23 cellular contexts compared by ENCODE assay signal in the genomic region with DNA sequence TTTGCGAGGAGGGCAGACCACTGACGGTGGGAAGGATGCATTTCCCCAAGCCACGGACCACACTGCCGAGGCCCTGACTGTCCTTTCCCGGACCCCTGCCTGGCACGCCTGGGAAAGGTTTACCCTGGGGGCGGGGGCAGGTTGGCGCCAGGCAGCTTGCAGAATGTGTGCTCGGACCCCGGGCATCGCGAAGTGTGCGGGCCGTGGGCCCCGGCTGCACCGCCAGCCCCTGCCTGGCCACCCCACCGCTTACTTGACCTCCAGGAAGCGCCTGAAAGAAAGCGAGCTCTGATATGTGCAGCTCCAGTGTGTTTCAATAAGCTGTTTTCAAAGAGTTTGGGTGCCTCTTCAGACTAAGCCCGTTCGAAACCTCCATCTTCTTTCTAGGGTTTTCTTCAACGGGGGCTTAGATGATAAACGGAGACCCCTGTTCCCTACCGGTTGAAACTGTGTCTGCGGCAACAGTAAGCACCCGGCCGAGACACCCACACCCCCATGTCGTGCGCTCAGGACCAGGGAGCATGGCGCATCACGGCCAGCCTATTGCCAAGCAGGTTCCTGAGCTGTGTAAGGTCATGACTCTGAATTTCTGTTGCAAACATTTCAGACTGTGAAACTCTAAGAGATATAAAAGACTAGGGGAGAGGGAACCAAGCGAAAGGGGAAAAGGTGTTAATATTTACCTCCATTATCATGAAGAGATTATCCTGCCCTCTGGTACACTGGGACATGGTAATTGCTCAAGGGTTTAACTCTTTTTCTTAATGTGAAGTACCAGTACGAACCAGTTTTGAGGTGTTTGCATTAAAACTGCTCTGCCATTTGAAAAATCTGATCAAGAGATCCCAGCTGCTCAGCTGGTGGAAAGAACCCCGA.
A peak's percentile ranks its signal among the peaks of the same experiment; 100 is the strongest.
DNase-seq lines count a peak whose midpoint lies in the region; ATAC-seq and TF ChIP-seq lines count a peak whose summit lies in the region.
"Had no signal": no experiment of that assay in that cellular context is flagged by ENCODE, and none has a peak within 500 bp of the region (broad histone marks: within the 10 kb centered on the region; RNA-seq: fewer than 3 reads in every experiment).

No MANE protein-coding gene starts in this region.

- no peak overlapping the region for H2AFZ ChIP-seq in fibroblast of lung (ENCODE audit: low read length)

- CTCF ChIA-PET in AG04450 (lab: Charles Lee) = no interaction called here

- H3K4me1 ChIP-seq in fibroblast of lung (ENCODE audit: control insufficient read depth, extremely low read depth, insufficient read depth, low read length) = peaks cover 10% of the 10 kb centered on the region
- no peaks in the 10 kb centered on the region for H3K4me1 ChIP-seq in muscle layer of duodenum (ENCODE audit: control insufficient read depth in 1 of 2, insufficient read depth in 2 of 2, low read length in 2 of 2)

- peaks cover 6% of the 10 kb centered on the region for H3K27me3 ChIP-seq in AG04450 (ENCODE audit: control insufficient read depth, insufficient read depth, low read length)
- no peaks in the 10 kb centered on the region for H3K27me3 ChIP-seq in fibroblast of lung (ENCODE audit: control insufficient read depth, insufficient read depth, low read length)
- H3K27me3 ChIP-seq in muscle layer of duodenum (ENCODE audit: low read depth, low read length) = no peaks in the 10 kb centered on the region

- ATAC-seq in GM21367 (IDR thresholded peaks at IDR 0.05; ENCODE audit: unreplicated experiment) (no peak), HG03521 (IDR thresholded peaks at IDR 0.05; ENCODE audit: unreplicated experiment) (no peak)
- ATAC-seq: PC-3 had no signal

- TF ChIP-seq CTCF in AG04450 (IDR thresholded peaks at IDR 0.05; ENCODE audit: low read depth, low read length) (no peak), fibroblast of lung (conservative IDR thresholded peaks at IDR 0.05 in 1 of 2, IDR thresholded peaks at IDR 0.05 in 1 of 2; ENCODE audit: low read depth in 1 of 2, low read length in 2 of 2) (no peak), foreskin fibroblast (IDR thresholded peaks at IDR 0.05; ENCODE audit: low read depth, low read length) (no peak)

- POLR2A ChIA-PET in AG04450 (lab: Yijun Ruan, JAX) = no interaction called here

- no peak overlapping the region for H3K9ac ChIP-seq in fibroblast of lung (ENCODE audit: insufficient read depth, low read length)
- H3K9ac ChIP-seq: SK-N-SH had no signal

- H3K9me3 ChIP-seq in AG04450 (ENCODE audit: control insufficient read depth, insufficient read depth, low read length) = peaks cover 5% of the 10 kb centered on the region; the same call in 1 of the 2 replicates
- H3K9me3 ChIP-seq in fibroblast of lung (ENCODE audit: control insufficient read depth, insufficient read depth, low read depth, low read length) = no peaks in the 10 kb centered on the region
- no peaks in the 10 kb centered on the region for H3K9me3 ChIP-seq in muscle layer of duodenum (ENCODE audit: control insufficient read depth in 1 of 2, low read length in 2 of 2)
- H3K9me3 ChIP-seq: SK-N-SH had no signal

- H3K27ac ChIP-seq in AG04450 (ENCODE audit: low read depth, low read length) = peak overlapping the region; percentile 21
- no peak overlapping the region for H3K27ac ChIP-seq in fibroblast of lung (ENCODE audit: insufficient read depth, low read length)
- peak overlapping the region; percentile 35 for H3K27ac ChIP-seq in muscle layer of duodenum (ENCODE audit: low read length)
- H3K27ac ChIP-seq: HL-60 had no signal

- peak overlapping the region; percentile 28 for H3K4me2 ChIP-seq in fibroblast of lung (ENCODE audit: extremely low read depth, insufficient read depth, low read length)
- H3K4me2 ChIP-seq: SK-N-SH had no signal

- H4K20me1 ChIP-seq in fibroblast of lung (ENCODE audit: control insufficient read depth, extremely low read depth, insufficient read depth, low read length) = no peaks in the 10 kb centered on the region

- no peak overlapping the region for H3K4me3 ChIP-seq in AG04450 (ENCODE audit: low read depth, low read length)
- H3K4me3 ChIP-seq in fibroblast of lung (replicated peaks in 1 of 4; ENCODE audit: control extremely low read depth in 1 of 4, insufficient read depth in 1 of 4, low read depth in 3 of 4, low read length in 4 of 4) = no peak overlapping the region
- H3K4me3 ChIP-seq in muscle layer of duodenum (ENCODE audit: low read depth in 1 of 2, low read length in 2 of 2) = peak overlapping the region in 1 of 2 donors; percentile 14
- H3K4me3 ChIP-seq in foreskin fibroblast (ENCODE audit: low read depth in 1 of 2, low read length in 2 of 2) = no peak overlapping the region

- DNase-seq in AG04450 (ENCODE audit: low read depth, low spot score) (no peak), HT-29 (ENCODE audit: low spot score) (peak; percentile 63), fibroblast of lung (ENCODE audit: low read depth in 2 of 2) (no peak), foreskin fibroblast (no peak), HUDEP-2 (lab: John Stamatoyannopoulos, UW; ENCODE audit: unreplicated experiment in 76 of 76) (no peak)
- DNase-seq: Calu3; CD4-positive, alpha-beta memory T cell; DMS79; H7; Kasumi-1; MM.1S; NCI-H1105; NCI-H187; NCI-H2107; NCI-H2227 treated with DMSO at 0.1 percent for 48 hours; PC-3; RPMI8226; SHP77 treated with DMSO at 0.1 percent for 48 hours; SK-N-SH had no signal

- no peaks in the 10 kb centered on the region for H3K79me2 ChIP-seq in fibroblast of lung (ENCODE audit: control insufficient read depth, insufficient read depth, low read length)

- H3K36me3 ChIP-seq in fibroblast of lung (ENCODE audit: control insufficient read depth, insufficient read depth, low read length) (no peaks in the 10 kb centered on the region), muscle layer of duodenum (ENCODE audit: control insufficient read depth in 1 of 2, insufficient read depth in 2 of 2, low read length in 2 of 2) (no peaks in the 10 kb centered on the region)
